1 cellular context compared by ENCODE assay signal in the genomic region with DNA sequence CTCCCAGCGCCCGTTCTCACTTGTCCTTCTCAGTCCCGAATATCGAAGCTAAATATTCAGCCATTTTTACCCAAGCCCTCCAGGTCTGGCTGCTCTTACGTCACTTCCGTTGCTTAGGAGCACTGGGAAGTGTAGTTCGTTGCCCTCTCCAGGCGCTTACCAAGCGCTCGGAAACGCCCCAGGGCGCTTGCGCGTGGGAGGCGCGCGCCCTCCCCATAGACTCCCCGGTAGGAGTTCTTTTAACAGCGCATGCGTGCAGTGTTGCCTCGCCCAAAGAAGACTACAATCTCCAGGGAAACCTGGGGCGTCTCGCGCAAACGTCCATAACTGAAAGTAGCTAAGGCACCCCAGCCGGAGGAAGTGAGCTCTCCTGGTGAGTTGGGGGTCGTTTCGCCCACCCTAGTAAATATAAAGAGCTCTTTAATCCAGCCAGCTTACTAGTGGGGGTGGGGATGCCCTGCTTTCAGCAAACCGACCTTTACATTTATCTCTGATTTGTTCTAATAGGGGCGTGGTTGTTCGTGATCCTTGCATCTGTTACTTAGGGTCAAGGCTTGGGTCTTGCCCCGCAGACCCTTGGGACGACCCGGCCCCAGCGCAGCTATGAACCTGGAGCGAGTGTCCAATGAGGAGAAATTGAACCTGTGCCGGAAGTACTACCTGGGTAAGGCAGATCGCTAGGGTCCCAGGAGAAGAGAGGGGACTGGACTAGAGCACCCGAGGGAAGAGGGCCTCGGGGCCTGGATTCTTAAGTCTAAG.
TF ChIP-seq lines count a peak whose summit lies in the region.

Gene PSENEN, plus strand, starts transcription at position 324 of the 759 bp plus-strand sequence. Its CDS starts 280 bp downstream, at position 604.
A gene with protein sequence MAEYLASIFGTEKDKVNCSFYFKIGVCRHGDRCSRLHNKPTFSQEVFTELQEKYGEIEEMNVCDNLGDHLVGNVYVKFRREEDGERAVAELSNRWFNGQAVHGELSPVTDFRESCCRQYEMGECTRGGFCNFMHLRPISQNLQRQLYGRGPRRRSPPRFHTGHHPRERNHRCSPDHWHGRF (minus strand): TSS at position 91 of the 759 bp plus-strand sequence. CDS start 27 bp downstream, at position 64.

TF ChIP-seq in HepG2, 621 proteins besides CTCF, POLR2A, EP300 and RAD21 (continued from another document and continues in another):
- TF ChIP-seq, protein P1, sequence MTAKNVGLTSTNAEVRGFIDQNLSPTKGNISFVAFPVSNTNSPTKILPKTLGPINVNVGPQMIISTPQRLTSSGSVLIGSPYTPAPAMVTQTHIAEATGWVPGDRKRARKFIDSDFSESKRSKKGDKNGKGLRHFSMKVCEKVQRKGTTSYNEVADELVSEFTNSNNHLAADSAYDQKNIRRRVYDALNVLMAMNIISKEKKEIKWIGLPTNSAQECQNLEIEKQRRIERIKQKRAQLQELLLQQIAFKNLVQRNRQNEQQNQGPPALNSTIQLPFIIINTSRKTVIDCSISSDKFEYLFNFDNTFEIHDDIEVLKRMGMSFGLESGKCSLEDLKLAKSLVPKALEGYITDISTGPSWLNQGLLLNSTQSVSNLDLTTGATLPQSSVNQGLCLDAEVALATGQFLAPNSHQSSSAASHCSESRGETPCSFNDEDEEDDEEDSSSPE (CRISPR knock-in tag; IDR thresholded peaks at IDR 0.05): no peak
- peak; percentile 73; the same call in 1 of the 2 replicates for TF ChIP-seq IRF2 (CRISPR knock-in tag; IDR thresholded peaks at IDR 0.05)
- TF ChIP-seq ZMAT5 (CRISPR knock-in tag; IDR thresholded peaks at IDR 0.05; ENCODE audit: borderline replicate concordance, low read depth): no peak
- TF ChIP-seq RFX1 (IDR thresholded peaks at IDR 0.05): peak; percentile 75
- TF ChIP-seq CCDC6 (CRISPR knock-in tag; IDR thresholded peaks at IDR 0.05): no peak
- no peak for TF ChIP-seq JUNB (CRISPR knock-in tag; IDR thresholded peaks at IDR 0.05; ENCODE audit: borderline replicate concordance)
- peak; percentile 52; the same call in 1 of the 2 replicates for TF ChIP-seq ZBTB7B (CRISPR knock-in tag; IDR thresholded peaks at IDR 0.05)
- peak; percentile 46; the same call in 1 of the 2 replicates for TF ChIP-seq CEBPG (CRISPR knock-in tag; IDR thresholded peaks at IDR 0.05)
- no peak for TF ChIP-seq ZNF570 (CRISPR knock-in tag; IDR thresholded peaks at IDR 0.05; ENCODE audit: borderline replicate concordance)
- TF ChIP-seq SAP130 (CRISPR knock-in tag; IDR thresholded peaks at IDR 0.05; ENCODE audit: low read depth): peak; percentile 82
- TF ChIP-seq ZBTB2 (CRISPR knock-in tag; IDR thresholded peaks at IDR 0.05; ENCODE audit: low read depth): no peak
- TF ChIP-seq ZNF24 (IDR thresholded peaks at IDR 0.05): no peak
- TF ChIP-seq ZSCAN21 (CRISPR knock-in tag; IDR thresholded peaks at IDR 0.05; ENCODE audit: borderline replicate concordance): no peak
- TF ChIP-seq ZNF143 (CRISPR knock-in tag; IDR thresholded peaks at IDR 0.05): peak; percentile 92
- no peak for TF ChIP-seq HMGA1 (CRISPR knock-in tag; conservative IDR thresholded peaks at IDR 0.05)
- no peak for TF ChIP-seq KAT7 (CRISPR knock-in tag; IDR thresholded peaks at IDR 0.05; ENCODE audit: borderline replicate concordance)
- TF ChIP-seq FOXJ3 (CRISPR knock-in tag; IDR thresholded peaks at IDR 0.05; ENCODE audit: borderline replicate concordance): no peak
- no peak for TF ChIP-seq HDAC2 (CRISPR knock-in tag; IDR thresholded peaks at IDR 0.05)
- TF ChIP-seq NAIF1 (CRISPR knock-in tag; IDR thresholded peaks at IDR 0.05; ENCODE audit: borderline replicate concordance): 0 out of 2 replicates have a peak, but pooled peaks have one; percentile 36
- TF ChIP-seq ZNF775 (CRISPR knock-in tag; IDR thresholded peaks at IDR 0.05; ENCODE audit: borderline replicate concordance): no peak
- TF ChIP-seq ZNF563 (CRISPR knock-in tag; IDR thresholded peaks at IDR 0.05): no peak
- no peak for TF ChIP-seq HES4 (CRISPR knock-in tag; IDR thresholded peaks at IDR 0.05; ENCODE audit: borderline replicate concordance)
- TF ChIP-seq ZNF792 (CRISPR knock-in tag; IDR thresholded peaks at IDR 0.05): no peak
- no peak for TF ChIP-seq ZNF7 (CRISPR knock-in tag; IDR thresholded peaks at IDR 0.05)
- TF ChIP-seq ZNF547 (CRISPR knock-in tag; IDR thresholded peaks at IDR 0.05): 0 out of 2 replicates have a peak, but pooled peaks have one; percentile 22
- no peak for TF ChIP-seq STAT6 (CRISPR knock-in tag; IDR thresholded peaks at IDR 0.05; ENCODE audit: borderline replicate concordance)
- no peak for TF ChIP-seq JUND (CRISPR knock-in tag; IDR thresholded peaks at IDR 0.05)
- no peak for TF ChIP-seq SNAI1 (CRISPR knock-in tag; IDR thresholded peaks at IDR 0.05; ENCODE audit: borderline replicate concordance)
- TF ChIP-seq ZBTB7A (CRISPR knock-in tag; IDR thresholded peaks at IDR 0.05): no peak
- TF ChIP-seq SOX5 (CRISPR knock-in tag; IDR thresholded peaks at IDR 0.05; ENCODE audit: borderline replicate concordance): no peak
- TF ChIP-seq, protein P2, sequence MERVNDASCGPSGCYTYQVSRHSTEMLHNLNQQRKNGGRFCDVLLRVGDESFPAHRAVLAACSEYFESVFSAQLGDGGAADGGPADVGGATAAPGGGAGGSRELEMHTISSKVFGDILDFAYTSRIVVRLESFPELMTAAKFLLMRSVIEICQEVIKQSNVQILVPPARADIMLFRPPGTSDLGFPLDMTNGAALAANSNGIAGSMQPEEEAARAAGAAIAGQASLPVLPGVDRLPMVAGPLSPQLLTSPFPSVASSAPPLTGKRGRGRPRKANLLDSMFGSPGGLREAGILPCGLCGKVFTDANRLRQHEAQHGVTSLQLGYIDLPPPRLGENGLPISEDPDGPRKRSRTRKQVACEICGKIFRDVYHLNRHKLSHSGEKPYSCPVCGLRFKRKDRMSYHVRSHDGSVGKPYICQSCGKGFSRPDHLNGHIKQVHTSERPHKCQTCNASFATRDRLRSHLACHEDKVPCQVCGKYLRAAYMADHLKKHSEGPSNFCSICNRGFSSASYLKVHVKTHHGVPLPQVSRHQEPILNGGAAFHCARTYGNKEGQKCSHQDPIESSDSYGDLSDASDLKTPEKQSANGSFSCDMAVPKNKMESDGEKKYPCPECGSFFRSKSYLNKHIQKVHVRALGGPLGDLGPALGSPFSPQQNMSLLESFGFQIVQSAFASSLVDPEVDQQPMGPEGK (CRISPR knock-in tag; IDR thresholded peaks at IDR 0.05): peak; percentile 54
- TF ChIP-seq ZNF124 (CRISPR knock-in tag; IDR thresholded peaks at IDR 0.05): no peak
- no peak for TF ChIP-seq ZNF615 (CRISPR knock-in tag; IDR thresholded peaks at IDR 0.05; ENCODE audit: borderline replicate concordance)
- TF ChIP-seq NFIC (IDR thresholded peaks at IDR 0.05; ENCODE audit: low read length): no peak
- TF ChIP-seq, protein P3, sequence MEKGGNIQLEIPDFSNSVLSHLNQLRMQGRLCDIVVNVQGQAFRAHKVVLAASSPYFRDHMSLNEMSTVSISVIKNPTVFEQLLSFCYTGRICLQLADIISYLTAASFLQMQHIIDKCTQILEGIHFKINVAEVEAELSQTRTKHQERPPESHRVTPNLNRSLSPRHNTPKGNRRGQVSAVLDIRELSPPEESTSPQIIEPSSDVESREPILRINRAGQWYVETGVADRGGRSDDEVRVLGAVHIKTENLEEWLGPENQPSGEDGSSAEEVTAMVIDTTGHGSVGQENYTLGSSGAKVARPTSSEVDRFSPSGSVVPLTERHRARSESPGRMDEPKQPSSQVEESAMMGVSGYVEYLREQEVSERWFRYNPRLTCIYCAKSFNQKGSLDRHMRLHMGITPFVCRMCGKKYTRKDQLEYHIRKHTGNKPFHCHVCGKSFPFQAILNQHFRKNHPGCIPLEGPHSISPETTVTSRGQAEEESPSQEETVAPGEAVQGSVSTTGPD (CRISPR knock-in tag; IDR thresholded peaks at IDR 0.05): no peak
- TF ChIP-seq, protein P4, sequence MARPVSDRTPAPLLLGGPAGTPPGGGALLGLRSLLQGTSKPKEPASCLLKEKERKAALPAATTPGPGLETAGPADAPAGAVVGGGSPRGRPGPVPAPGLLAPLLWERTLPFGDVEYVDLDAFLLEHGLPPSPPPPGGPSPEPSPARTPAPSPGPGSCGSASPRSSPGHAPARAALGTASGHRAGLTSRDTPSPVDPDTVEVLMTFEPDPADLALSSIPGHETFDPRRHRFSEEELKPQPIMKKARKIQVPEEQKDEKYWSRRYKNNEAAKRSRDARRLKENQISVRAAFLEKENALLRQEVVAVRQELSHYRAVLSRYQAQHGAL (CRISPR knock-in tag; IDR thresholded peaks at IDR 0.05; ENCODE audit: not compliant biosample characterization): no peak
- no peak for TF ChIP-seq PHF21A (CRISPR knock-in tag; IDR thresholded peaks at IDR 0.05)
- TF ChIP-seq ELF3 (CRISPR knock-in tag; IDR thresholded peaks at IDR 0.05): 0 out of 2 replicates have a peak, but pooled peaks have one; percentile 34
- TF ChIP-seq CREM (IDR thresholded peaks at IDR 0.05): peak; percentile 98
- 0 out of 2 replicates have a peak, but pooled peaks have one; percentile 35 for TF ChIP-seq CREM (CRISPR knock-in tag; IDR thresholded peaks at IDR 0.05)
- TF ChIP-seq ZNF512B (CRISPR knock-in tag; IDR thresholded peaks at IDR 0.05; ENCODE audit: borderline replicate concordance): no peak
- TF ChIP-seq KLF15 (CRISPR knock-in tag; IDR thresholded peaks at IDR 0.05; ENCODE audit: borderline replicate concordance): no peak
- TF ChIP-seq MTA3 (CRISPR knock-in tag; IDR thresholded peaks at IDR 0.05): no peak
- peak; percentile 50 for TF ChIP-seq SP2 (CRISPR knock-in tag; IDR thresholded peaks at IDR 0.05)
- no peak for TF ChIP-seq MIER2 (CRISPR knock-in tag; IDR thresholded peaks at IDR 0.05)
- no peak for TF ChIP-seq ZNF274 (CRISPR knock-in tag; IDR thresholded peaks at IDR 0.05)
- peak; percentile 31; the same call in 1 of the 2 replicates for TF ChIP-seq SP4 (CRISPR knock-in tag; IDR thresholded peaks at IDR 0.05)
- TF ChIP-seq PTBP1 (IDR thresholded peaks at IDR 0.05; ENCODE audit: low read depth, low read length, poor library complexity, severe bottlenecking): no peak
- TF ChIP-seq MXI1 (IDR thresholded peaks at IDR 0.05; ENCODE audit: borderline replicate concordance, low read depth, low read length): peak; percentile 86; the same call in 2 of the 3 replicates
- no peak for TF ChIP-seq NFYC (CRISPR knock-in tag; IDR thresholded peaks at IDR 0.05)
- TF ChIP-seq ZNF629 (CRISPR knock-in tag; conservative IDR thresholded peaks at IDR 0.05): no peak
